In genomic region chr2:218516614-218517013, GRCh38 we compare ENCODE assay signal across 9 cellular contexts. TPM values are rescaled to one million over a fixed set of nuclear protein-coding genes. Genes with fewer than 3 reads are reported as not detected.
DNase-seq lines count a peak whose midpoint lies in the region; ATAC-seq and TF ChIP-seq lines count a peak whose summit lies in the region.
"Had no signal": no experiment of that assay in that cellular context is flagged by ENCODE, and none has a peak within 500 bp of the region (broad histone marks: within the 10 kb centered on the region; RNA-seq: fewer than 3 reads in every experiment).

No MANE protein-coding gene starts in this region.

- DNase-seq in ACHN = peak; percentile 47
- no peak for DNase-seq in GM06990 (ENCODE audit: extremely low read depth, insufficient read length)
- DNase-seq in RPMI8226 = peak; percentile 6
- DNase-seq in germinal center (ENCODE audit: low spot score) = peak; percentile 44
- no peak for DNase-seq in stomach
- DNase-seq in NCI-H524 treated with DMSO at 0.1 percent for 48 hours (lab: John Stamatoyannopoulos, UW) = no peak
- no peak for DNase-seq in COR-L47 (lab: John Stamatoyannopoulos, UW)

- intact Hi-C loops in stomach (cut with DNase I; ENCODE audit: low total_unique reads) = no loop called here

- no peaks in the 10 kb centered on the region for H3K4me1 ChIP-seq in stomach

- no peak for TF ChIP-seq POLR2A in stomach (IDR thresholded peaks at IDR 0.05)

- H3K9me3 ChIP-seq in stomach = no peaks in the 10 kb centered on the region

- H3K27me3 ChIP-seq in GM06990 (replicated peaks; ENCODE audit: control insufficient read depth, insufficient read depth, low read length) = no peaks in the 10 kb centered on the region
- no peaks in the 10 kb centered on the region for H3K27me3 ChIP-seq in stomach

- no peak for TF ChIP-seq EP300 in stomach (IDR thresholded peaks at IDR 0.05)

- TF ChIP-seq CTCF in GM06990 (IDR thresholded peaks at IDR 0.05; ENCODE audit: insufficient read depth, low read length, poor library complexity, severe bottlenecking) (peak; percentile 53), stomach (IDR thresholded peaks at IDR 0.05) (peak in 1 of 7 experiments; percentile 13)

- no peak overlapping the region for H3K27ac ChIP-seq in stomach

- H3K4me3 ChIP-seq in GM06990 (replicated peaks; ENCODE audit: low read depth, low read length) (no peak overlapping the region), stomach (no peak overlapping the region)

- 73 to 88% (median 82%) methylated on average over 1 of the region's 1 CpG for WGBS in stomach, 5 donors

- ATAC-seq in GM21723 (IDR thresholded peaks at IDR 0.05; ENCODE audit: unreplicated experiment) = no peak
- ATAC-seq: stimulated activated memory B cell treated with anti-CD40 and anti-IgM and Interleukin-4, amounts not matched to agents 10 μg/mL and 1 μg/mL and 100 μg/mL, for 72 hours had no signal

- H3K36me3 ChIP-seq in GM06990 (ENCODE audit: control insufficient read depth, insufficient read depth, low read length) = no peaks in the 10 kb centered on the region
- peaks cover 0 to 29% (median 16%) of the 10 kb centered on the region in 4 donors for H3K36me3 ChIP-seq in stomach

- in situ Hi-C loops in ACHN (cut with HindIII; ENCODE audit: low pct_ligation_motif_present, low pct_unique_long_range_greater_than_20kb, low sequenced_read_pairs) = no loop called here

RNA-seq across cellular contexts. Expression of gene USP37, which starts 51.5 kb away (rescaled TPM):
- 10 to 100 TPM in 3 of 5 donors, 1 to 10 TPM in 2; 2.3 to 81.4 (median 10.9) TPM for total RNA-seq in stomach
- polyA plus RNA-seq in stomach = 1 to 10 TPM; 1.6 to 2.0 (median 1.8) TPM

RNA-seq across cellular contexts. Expression of gene CNOT9, which starts 52.0 kb away (rescaled TPM):
- total RNA-seq in stomach = 10 to 100 TPM in 4 of 5 donors, 1 to 10 TPM in 1; 5.5 to 64.8 (median 47.8) TPM
- polyA plus RNA-seq in stomach = 10 to 100 TPM; 13.0 to 14.7 (median 14.1) TPM

Comparison
In these comparisons a context has a peak if more than half of its experiments do, and no peak if none do; other contexts are left out.
1. DNase-seq: peak in ACHN (single experiment), RPMI8226 (single experiment) and germinal center (single experiment); none in GM06990 (single experiment), stomach (single experiment), NCI-H524 treated with DMSO at 0.1 percent for 48 hours (single experiment) and COR-L47 (single experiment).